ENCODE assay signal across 9 cellular contexts in genomic region chr11:126896025-126896424, GRCh38.
"Had no signal": no experiment of that assay in that cellular context is flagged by ENCODE, and none has a peak within 500 bp of the region (broad histone marks: within the 10 kb centered on the region; RNA-seq: fewer than 3 reads in every experiment).

No MANE protein-coding gene starts in this region.

- H3K4me3 Mint-ChIP-seq: IgD-negative memory B cell had no signal

- H3K9ac ChIP-seq: KMS-11 had no signal

- ATAC-seq: HepG2, K562 had no signal

- H3K4me1 Mint-ChIP-seq: IgD-negative memory B cell had no signal

- H3K27ac ChIP-seq: HL-60, KMS-11 had no signal

- H3K4me2 ChIP-seq: KMS-11 had no signal

- H3K4me3 ChIP-seq: K562 had no signal

- H3K36me3 Mint-ChIP-seq: IgD-negative memory B cell had no signal

- DNase-seq: IMR-90, KBM-7, KG1 had no signal

- FAIRE-seq: HepG2, HTR-8/SVneo, K562 had no signal

- H3K27ac Mint-ChIP-seq: IgD-negative memory B cell had no signal
